ENCODE assay signal across 8 cellular contexts in the genomic region with DNA sequence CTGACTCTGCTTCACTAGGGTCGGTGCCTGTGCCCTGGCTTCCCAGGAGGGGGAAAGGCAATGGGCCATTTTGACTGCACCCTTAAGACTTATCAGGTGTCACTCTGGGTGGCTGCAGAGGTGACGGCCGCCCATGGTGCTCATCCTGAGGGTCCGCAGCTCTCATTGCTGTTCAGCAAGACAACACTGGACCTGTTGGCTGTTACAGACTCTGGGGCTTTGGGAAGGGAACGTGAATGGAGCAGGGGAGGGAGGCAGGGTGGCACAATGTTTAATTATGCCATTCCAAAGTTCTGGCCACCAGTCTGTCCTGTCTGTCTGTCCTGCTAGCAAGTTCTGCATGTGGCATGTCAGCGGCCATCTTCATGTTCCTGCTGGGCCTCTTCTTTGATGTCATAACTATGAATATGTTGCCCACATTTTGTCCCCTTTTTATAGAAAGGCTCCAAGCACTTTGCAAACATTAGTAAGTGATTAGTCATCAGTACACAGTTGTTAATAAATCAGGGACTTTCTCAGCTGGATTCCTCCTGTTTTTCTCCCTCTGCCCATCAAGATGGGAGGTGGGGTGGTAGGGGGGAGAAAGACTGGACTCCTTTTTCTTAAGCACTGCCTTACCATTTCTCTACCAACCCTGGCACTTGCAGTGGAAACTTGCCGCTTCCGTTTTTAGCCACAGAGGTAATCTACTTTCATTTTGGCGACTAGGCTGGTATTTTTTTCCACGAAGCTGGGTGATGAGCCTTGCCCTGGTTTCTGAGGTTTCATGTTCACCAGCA.
DNase-seq lines count a peak whose midpoint lies in the region; ATAC-seq lines count a peak whose summit lies in the region.

No MANE protein-coding gene starts in this region.

- peak; percentile 72 for ATAC-seq in GM18508 (IDR thresholded peaks at IDR 0.05; ENCODE audit: insufficient read depth, unreplicated experiment)
- ATAC-seq in HG02973 (IDR thresholded peaks at IDR 0.05; ENCODE audit: unreplicated experiment): peak; percentile 76

- DNase-seq in RKO (ENCODE audit: low spot score): peak; percentile 85
- DNase-seq in activated effector memory CD4-positive, alpha-beta T cell treated with anti-CD3 and anti-CD28 coated beads, Interleukin-2, amount 50 U/mL, for 16 hours: peak; percentile 89
- peak; percentile 40 for DNase-seq in hepatic stellate cell (ENCODE audit: low spot score)
- DNase-seq in stimulated activated CD4-positive, alpha-beta T cell treated with anti-CD3 and anti-CD28 coated beads, Interleukin-4, amount 100 ng/mL, for 4 hours: peak; percentile 44 to 78
- DNase-seq in NCI-H146 (lab: John Stamatoyannopoulos, UW): no peak
- DNase-seq in epidermal melanocyte (ENCODE audit: insufficient read length, low spot score): no peak

Comparison
In these comparisons a context has a peak if more than half of its experiments do, and no peak if none do; other contexts are left out.
1. DNase-seq: peak in RKO (single experiment), activated effector memory CD4-positive, alpha-beta T cell treated with anti-CD3 and anti-CD28 coated beads, Interleukin-2, amount 50 U/mL, for 16 hours (single experiment), hepatic stellate cell (single experiment) and stimulated activated CD4-positive, alpha-beta T cell treated with anti-CD3 and anti-CD28 coated beads, Interleukin-4, amount 100 ng/mL, for 4 hours (2 of 2); none in NCI-H146 (single experiment) and epidermal melanocyte (single experiment).